12 cellular contexts compared by ENCODE assay signal in genomic region chr2:98548920-98549818, GRCh38. TPM values are rescaled to one million over a fixed set of nuclear protein-coding genes. Genes with fewer than 3 reads are reported as not detected.
DNase-seq lines count a peak whose midpoint lies in the region; ATAC-seq, FAIRE-seq and TF ChIP-seq lines count a peak whose summit lies in the region.
"Had no signal": no experiment of that assay in that cellular context is flagged by ENCODE, and none has a peak within 500 bp of the region (broad histone marks: within the 10 kb centered on the region; RNA-seq: fewer than 3 reads in every experiment).

No MANE protein-coding gene starts in this region.

- H3K27ac ChIP-seq in DND-41 (ENCODE audit: low read length) (peak overlapping the region; percentile 86), aorta (ENCODE audit: low read depth in 1 of 2, low read length in 2 of 2) (no peak overlapping the region), small intestine (ENCODE audit: low read depth in 1 of 2, low read length in 1 of 2) (no peak overlapping the region)

- no peak overlapping the region for H3K4me3 Mint-ChIP-seq in activated naive CD8-positive, alpha-beta T cell treated with anti-CD3 and anti-CD28 coated beads for 36 hours

- H3K4me1 Mint-ChIP-seq in activated naive CD8-positive, alpha-beta T cell treated with anti-CD3 and anti-CD28 coated beads for 36 hours, result peaks cover 61% of the 10 kb centered on the region

- TF ChIP-seq CTCF in DND-41 (IDR thresholded peaks at IDR 0.05; ENCODE audit: borderline replicate concordance, extremely low read depth, low read length, poor library complexity, severe bottlenecking), result peak; percentile 12

- H3K36me3 Mint-ChIP-seq in activated naive CD8-positive, alpha-beta T cell treated with anti-CD3 and anti-CD28 coated beads for 36 hours, result peaks cover 44% of the 10 kb centered on the region

- H3K9me3 ChIP-seq in DND-41 (ENCODE audit: insufficient read depth, low read length, severe bottlenecking), result no peaks in the 10 kb centered on the region
- no peaks in the 10 kb centered on the region for H3K9me3 ChIP-seq in aorta (ENCODE audit: control insufficient read depth, low read length)
- no peaks in the 10 kb centered on the region for H3K9me3 ChIP-seq in small intestine (ENCODE audit: control insufficient read depth, low read depth)

- H3K36me3 ChIP-seq in DND-41 (ENCODE audit: insufficient read depth, low read length) (peaks cover 71% of the 10 kb centered on the region), aorta (ENCODE audit: control insufficient read depth in 1 of 2, insufficient read depth in 2 of 2, low read length in 1 of 2) (peaks cover 2 to 20% of the 10 kb centered on the region in 2 donors), small intestine (ENCODE audit: control insufficient read depth in 2 of 2, insufficient read depth in 2 of 2, low read length in 2 of 2) (peaks cover 6 to 8% of the 10 kb centered on the region in 2 donors)

- 0 out of 2 replicates have a peak overlapping the region, but pooled peaks have one; percentile 8 for H3K4me2 ChIP-seq in DND-41 (ENCODE audit: insufficient read depth, low read length)

- intact Hi-C loops in aorta (cut with DNase I), result no loop called here

- H2AFZ ChIP-seq in DND-41 (ENCODE audit: low read depth, low read length), result no peak overlapping the region

- ATAC-seq in DND-41 (ENCODE audit: insufficient read depth, low read depth) (peak; percentile 84), GM19372 (IDR thresholded peaks at IDR 0.05; ENCODE audit: low read depth, unreplicated experiment) (peak; percentile 47), HG02943 (IDR thresholded peaks at IDR 0.05; ENCODE audit: low read depth, unreplicated experiment) (peak; percentile 58), aorta (ENCODE audit: low FRiP score) (no peak)

- H3K27ac Mint-ChIP-seq in activated naive CD8-positive, alpha-beta T cell treated with anti-CD3 and anti-CD28 coated beads for 36 hours, result peak overlapping the region; percentile 65

- no peaks in the 10 kb centered on the region for H3K9me3 Mint-ChIP-seq in activated naive CD8-positive, alpha-beta T cell treated with anti-CD3 and anti-CD28 coated beads for 36 hours

- FAIRE-seq in small intestine (lab: Jason Lieb, UNC), result no peak
- FAIRE-seq in frontal cortex (lab: Jason Lieb, UNC), result no peak

- H3K4me3 ChIP-seq in DND-41 (ENCODE audit: low read depth in 1 of 2, low read length in 2 of 2) (no peak overlapping the region), aorta (ENCODE audit: low read length in 2 of 2) (no peak overlapping the region), small intestine (ENCODE audit: low read depth in 1 of 2, low read length in 2 of 2) (no peak overlapping the region)

- 92 to 93% methylated on average over 6 of the region's 6 CpGs for WGBS in aorta, 2 donors
- WGBS in small intestine, 3 donors, result 76 to 88% (median 79%) methylated on average over 6 of the region's 6 CpGs

- DNase-seq in DND-41, result peak; percentile 54
- no peak for DNase-seq in activated naive CD8-positive, alpha-beta T cell treated with anti-CD3 and anti-CD28 coated beads for 36 hours
- DNase-seq in middle frontal gyrus (ENCODE audit: extremely low spot score, low spot score), result no peak
- DNase-seq in aorta, result no peak
- no peak for DNase-seq in small intestine
- no peak for DNase-seq in frontal cortex (ENCODE audit: low spot score in 2 of 2)
- DNase-seq: activated T-cell treated with anti-CD3 and anti-CD28 coated beads for 4 hours, NCI-H1092, NCI-H82, nucleus accumbens had no signal

- H3K27me3 Mint-ChIP-seq in activated naive CD8-positive, alpha-beta T cell treated with anti-CD3 and anti-CD28 coated beads for 36 hours, result no peaks in the 10 kb centered on the region

- no peaks in the 10 kb centered on the region for H3K27me3 ChIP-seq in DND-41 (ENCODE audit: insufficient read depth, low read length, poor library complexity)
- H3K27me3 ChIP-seq in aorta (ENCODE audit: control insufficient read depth in 1 of 2, insufficient read depth in 2 of 2, low read length in 1 of 2), result no peaks in the 10 kb centered on the region
- H3K27me3 ChIP-seq in small intestine (ENCODE audit: control insufficient read depth in 2 of 2, insufficient read depth in 2 of 2, low read length in 2 of 2), result no peaks in the 10 kb centered on the region

- no peaks in the 10 kb centered on the region for H3K79me2 ChIP-seq in DND-41 (ENCODE audit: insufficient read depth, low read length)

- peaks cover 41% of the 10 kb centered on the region for H3K4me1 ChIP-seq in DND-41 (ENCODE audit: insufficient read depth, low read length)
- H3K4me1 ChIP-seq in aorta (ENCODE audit: control insufficient read depth in 1 of 2, insufficient read depth in 2 of 2, low read length in 2 of 2), result no peaks in the 10 kb centered on the region
- H3K4me1 ChIP-seq in small intestine (ENCODE audit: control insufficient read depth in 2 of 2, insufficient read depth in 1 of 2, low read depth in 1 of 2, low read length in 1 of 2), result no peaks in the 10 kb centered on the region

- peak overlapping the region; percentile 35 for H3K9ac ChIP-seq in DND-41 (ENCODE audit: low read depth, low read length)

- H4K20me1 ChIP-seq in DND-41 (ENCODE audit: insufficient read depth, low read length), result no peaks in the 10 kb centered on the region

RNA-seq across cellular contexts. Expression of gene COA5, which starts 59.1 kb away (rescaled TPM):
- 10 to 100 TPM; 27.1 to 27.2 TPM for total RNA-seq in activated naive CD8-positive, alpha-beta T cell treated with anti-CD3 and anti-CD28 coated beads for 36 hours
- total RNA-seq in aorta (10 to 100 TPM; 18.1 to 31.1 TPM), frontal cortex (60.7 TPM)
- polyA plus RNA-seq in aorta (10 to 100 TPM; 43.5 to 60.3 TPM), small intestine (10 to 100 TPM; 29.7 to 42.5 (median 31.1) TPM)

RNA-seq across cellular contexts. Expression of gene UNC50, which starts 59.2 kb away (rescaled TPM):
- 10 to 100 TPM; 29.8 to 30.9 TPM for total RNA-seq in activated naive CD8-positive, alpha-beta T cell treated with anti-CD3 and anti-CD28 coated beads for 36 hours
- total RNA-seq in aorta (10 to 100 TPM; 33.7 to 39.6 TPM), frontal cortex (55.8 TPM)
- polyA plus RNA-seq in aorta (10 to 100 TPM; 39.7 to 62.5 TPM), small intestine (10 to 100 TPM; 17.0 to 33.9 (median 20.8) TPM)
